8 cellular contexts compared by ENCODE assay signal in the genomic region with DNA sequence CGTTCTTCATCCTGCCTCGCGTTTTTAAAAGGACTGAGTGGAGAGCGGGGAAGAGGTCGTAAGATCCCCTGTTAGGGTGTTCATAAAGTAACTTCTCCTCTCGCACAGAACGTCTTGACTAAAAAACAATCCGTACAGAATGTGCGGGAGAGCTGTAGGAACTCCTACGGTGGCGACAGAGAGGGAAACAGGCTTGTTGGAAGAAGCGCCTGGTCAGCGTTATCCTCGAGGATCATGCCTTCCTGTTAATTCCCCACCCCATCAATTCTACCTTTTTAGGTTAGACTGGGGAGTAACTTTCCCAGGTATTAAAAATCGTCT. TPM values are rescaled to one million over a fixed set of nuclear protein-coding genes. Genes with fewer than 3 reads are reported as not detected.
DNase-seq lines count a peak whose midpoint lies in the region; ATAC-seq, FAIRE-seq and TF ChIP-seq lines count a peak whose summit lies in the region.

No MANE protein-coding gene starts in this region.

- H3K9ac ChIP-seq in colonic mucosa (ENCODE audit: low read depth in 2 of 2, low read length in 2 of 2) (peak overlapping the region; percentile 53 to 89), mesendoderm (ENCODE audit: low read length) (peak overlapping the region; percentile 59)

- H3K4me1 ChIP-seq in colonic mucosa (peaks cover 3% of the 10 kb centered on the region), mesendoderm (ENCODE audit: control insufficient read depth, low read depth, low read length) (peaks cover 3% of the 10 kb centered on the region)

- H3K27ac ChIP-seq in colonic mucosa (peak overlapping the region; percentile 100), mesendoderm (ENCODE audit: low read depth, low read length) (no peak overlapping the region)

- no peak overlapping the region for H2BK120ac ChIP-seq in mesendoderm (ENCODE audit: low read depth, low read length)

- H4K5ac ChIP-seq in mesendoderm (ENCODE audit: low read length), result no peak overlapping the region

- CTCF ChIA-PET in activated naive CD4-positive, alpha-beta T cell treated with anti-CD3 and anti-CD28 coated beads, Interleukin-2, amount 10 ng/mL, durations not matched to agents 7 days and 5 days (lab: Charles Lee), result no interaction called here

- no peak overlapping the region for H2BK15ac ChIP-seq in mesendoderm (replicated peaks; ENCODE audit: low read depth)

- peaks cover 14% of the 10 kb centered on the region for H3K36me3 Mint-ChIP-seq in activated naive CD4-positive, alpha-beta T cell treated with anti-CD3 and anti-CD28 coated beads, Interleukin-2, amount 10 ng/mL, durations not matched to agents 7 days and 5 days

- H3K4ac ChIP-seq in mesendoderm (ENCODE audit: low read depth, low read length), result peak overlapping the region; percentile 57

- no peak for FAIRE-seq in urothelium cell line (lab: Jason Lieb, UNC)

- peaks cover 19% of the 10 kb centered on the region for H3K79me2 ChIP-seq in mesendoderm (ENCODE audit: control insufficient read depth, insufficient read depth, low read length)

- H4K8ac ChIP-seq in mesendoderm (ENCODE audit: low read depth, low read length), result no peak overlapping the region

- H3K4me3 Mint-ChIP-seq in activated naive CD4-positive, alpha-beta T cell treated with anti-CD3 and anti-CD28 coated beads, Interleukin-2, amount 10 ng/mL, durations not matched to agents 7 days and 5 days, result peak overlapping the region; percentile 95

- intact Hi-C loops in colonic mucosa (cut with DNase I), result no loop called here

- WGBS in mesendoderm (ENCODE audit: extremely low coverage, insufficient coverage, low lambda C conversion rate), result no CpG with 5 or more reads among the region's 15 CpGs

- H3K79me1 ChIP-seq in mesendoderm (ENCODE audit: low read length), result peaks cover 2% of the 10 kb centered on the region

- H2AK5ac ChIP-seq in mesendoderm (ENCODE audit: low read length), result no peak overlapping the region

- H3K27me3 ChIP-seq in colonic mucosa, result no peaks in the 10 kb centered on the region
- H3K27me3 ChIP-seq in mesendoderm (ENCODE audit: insufficient read depth, low read length, poor library complexity), result no peaks in the 10 kb centered on the region

- no peak overlapping the region for H3K23ac ChIP-seq in mesendoderm (ENCODE audit: low read length)

- peak overlapping the region; percentile 99 for H3K27ac Mint-ChIP-seq in activated naive CD4-positive, alpha-beta T cell treated with anti-CD3 and anti-CD28 coated beads, Interleukin-2, amount 10 ng/mL, durations not matched to agents 7 days and 5 days

- H2BK5ac ChIP-seq in mesendoderm (ENCODE audit: low read length), result no peak overlapping the region

- no peak for DNase-seq in activated naive CD4-positive, alpha-beta T cell treated with anti-CD3 and anti-CD28 coated beads, Interleukin-2, amount 10 ng/mL, durations not matched to agents 7 days and 5 days
- no peak for DNase-seq in activated naive CD4-positive, alpha-beta T cell treated with Interleukin-2 at 50 U/mL for 16 hours
- peak; percentile 77 for DNase-seq in NCI-H748 (lab: John Stamatoyannopoulos, UW; ENCODE audit: unreplicated experiment)
- no peak for DNase-seq in colonic mucosa
- DNase-seq in mesendoderm, result no peak
- peak; percentile 14 for DNase-seq in urothelium cell line (ENCODE audit: low spot score)

- H3K27me3 Mint-ChIP-seq in activated naive CD4-positive, alpha-beta T cell treated with anti-CD3 and anti-CD28 coated beads, Interleukin-2, amount 10 ng/mL, durations not matched to agents 7 days and 5 days, result peaks cover 19% of the 10 kb centered on the region

- peak overlapping the region; percentile 82 for H3K56ac ChIP-seq in mesendoderm (ENCODE audit: low read length)

- no peak for TF ChIP-seq CTCF in colonic mucosa (IDR thresholded peaks at IDR 0.05)

- H3K9me3 ChIP-seq in colonic mucosa, result no peaks in the 10 kb centered on the region

- H3K18ac ChIP-seq in mesendoderm (ENCODE audit: low read length), result peak overlapping the region; percentile 97

- peak overlapping the region; percentile 92 for H3K4me3 ChIP-seq in colonic mucosa
- H3K4me3 ChIP-seq in mesendoderm (ENCODE audit: low read length), result peak overlapping the region; percentile 30

- H3K4me1 Mint-ChIP-seq in activated naive CD4-positive, alpha-beta T cell treated with anti-CD3 and anti-CD28 coated beads, Interleukin-2, amount 10 ng/mL, durations not matched to agents 7 days and 5 days, result peaks cover 40% of the 10 kb centered on the region

- H3K4me2 ChIP-seq in mesendoderm (ENCODE audit: low read length), result peak overlapping the region; percentile 53

- peaks cover 4% of the 10 kb centered on the region for H3K9me3 Mint-ChIP-seq in activated naive CD4-positive, alpha-beta T cell treated with anti-CD3 and anti-CD28 coated beads, Interleukin-2, amount 10 ng/mL, durations not matched to agents 7 days and 5 days

- H3K36me3 ChIP-seq in colonic mucosa (no peaks in the 10 kb centered on the region), mesendoderm (ENCODE audit: control insufficient read depth, insufficient read depth, low read length) (no peaks in the 10 kb centered on the region)

- ATAC-seq in HG02798 (IDR thresholded peaks at IDR 0.05; ENCODE audit: poor library complexity, unreplicated experiment) (peak; percentile 15), HG03095 (IDR thresholded peaks at IDR 0.05; ENCODE audit: unreplicated experiment) (no peak)

RNA-seq across cellular contexts. Expression of gene WASHC4, which starts 0.4 kb away (rescaled TPM):
- 10 to 100 TPM; 27.2 to 40.9 TPM for total RNA-seq in colonic mucosa
- polyA plus RNA-seq in mesendoderm (2013, experiment 1 of 2), result 30.2 TPM
- polyA plus RNA-seq in mesendoderm (2013, experiment 2 of 2), result 32.0 TPM

RNA-seq across cellular contexts. Expression of gene ALDH1L2, which starts 22.9 kb away (rescaled TPM):
- 1 to 10 TPM; 1.3 to 2.2 TPM for total RNA-seq in colonic mucosa
- 1.6 TPM for polyA plus RNA-seq in mesendoderm (2013, experiment 1 of 2)
- 1.8 TPM for polyA plus RNA-seq in mesendoderm (2013, experiment 2 of 2)

Comparison
In these comparisons a context has a peak if more than half of its experiments do, and no peak if none do; other contexts are left out.
1. DNase-seq: peak in NCI-H748 (single experiment) and urothelium cell line (single experiment); none in activated naive CD4-positive, alpha-beta T cell treated with anti-CD3 and anti-CD28 coated beads, Interleukin-2, amount 10 ng/mL, durations not matched to agents 7 days and 5 days (single experiment), activated naive CD4-positive, alpha-beta T cell treated with Interleukin-2 at 50 U/mL for 16 hours (single experiment), colonic mucosa (single experiment) and mesendoderm (single experiment).